In genomic region chr11:86673055-86673843, GRCh38 we compare ENCODE assay signal across 12 cellular contexts. TPM values are rescaled to one million over a fixed set of nuclear protein-coding genes. Genes with fewer than 3 reads are reported as not detected.
DNase-seq lines count a peak whose midpoint lies in the region; ATAC-seq and TF ChIP-seq lines count a peak whose summit lies in the region.
"Had no signal": no experiment of that assay in that cellular context is flagged by ENCODE, and none has a peak within 500 bp of the region (broad histone marks: within the 10 kb centered on the region; RNA-seq: fewer than 3 reads in every experiment).

No MANE protein-coding gene starts in this region.

- no peak for ATAC-seq in Panc1
- ATAC-seq in HG03460 (IDR thresholded peaks at IDR 0.05; ENCODE audit: unreplicated experiment): no peak

- H3K27ac ChIP-seq in Panc1 (ENCODE audit: low read length) (peak overlapping the region; percentile 99), stomach smooth muscle (ENCODE audit: low read length) (peak overlapping the region; percentile 98)

- peaks cover 12% of the 10 kb centered on the region for H3K27me3 Mint-ChIP-seq in activated naive CD4-positive, alpha-beta T cell treated with anti-CD3 and anti-CD28 coated beads for 36 hours (ENCODE audit: low read depth)
- H3K27me3 Mint-ChIP-seq in immature natural killer cell (ENCODE audit: low read depth in 3 of 3) (peaks cover 0 to 9% (median 2%) of the 10 kb centered on the region in 3 donors), CD14-positive monocyte (ENCODE audit: low read depth in 3 of 3) (peaks cover 13 to 30% (median 20%) of the 10 kb centered on the region in 3 donors)

- TSS peak; percentile 49 for BruUV-seq in Panc1 (replicated peaks; lab: Mats Ljungman, UMichigan)

- H3K9ac ChIP-seq in stomach smooth muscle (ENCODE audit: low read length in 2 of 2): peak overlapping the region; percentile 90 to 94

- H3K4me3 Mint-ChIP-seq in activated naive CD4-positive, alpha-beta T cell treated with anti-CD3 and anti-CD28 coated beads for 36 hours: peak overlapping the region; percentile 19
- peak overlapping the region; percentile 73 to 84 (median 79) for H3K4me3 Mint-ChIP-seq in immature natural killer cell
- no peak overlapping the region for H3K4me3 Mint-ChIP-seq in CD14-positive monocyte

- H3K9me3 Mint-ChIP-seq in activated naive CD4-positive, alpha-beta T cell treated with anti-CD3 and anti-CD28 coated beads for 36 hours: no peaks in the 10 kb centered on the region
- H3K9me3 Mint-ChIP-seq in immature natural killer cell: no peaks in the 10 kb centered on the region
- peaks cover 0 to 3% (median 0%) of the 10 kb centered on the region in 7 donors for H3K9me3 Mint-ChIP-seq in CD14-positive monocyte

- POLR2A ChIA-PET in Panc1 (lab: Charles Lee): no interaction called here

- H3K36me3 ChIP-seq in Panc1 (ENCODE audit: control insufficient read depth, insufficient read depth, low read length) (no peaks in the 10 kb centered on the region), stomach smooth muscle (ENCODE audit: control insufficient read depth in 2 of 2, insufficient read depth in 2 of 2, low read length in 2 of 2) (peaks cover 0 to 2% of the 10 kb centered on the region in 2 donors)
- H3K36me3 ChIP-seq: BLaER1, left lung had no signal

- H3K36me3 Mint-ChIP-seq in activated naive CD4-positive, alpha-beta T cell treated with anti-CD3 and anti-CD28 coated beads for 36 hours (ENCODE audit: low read depth): peaks cover 4% of the 10 kb centered on the region
- H3K36me3 Mint-ChIP-seq in immature natural killer cell (peaks cover 0 to 3% (median 0%) of the 10 kb centered on the region in 3 donors), CD14-positive monocyte (no peaks in the 10 kb centered on the region)

- peaks cover 20% of the 10 kb centered on the region for H3K4me1 Mint-ChIP-seq in activated naive CD4-positive, alpha-beta T cell treated with anti-CD3 and anti-CD28 coated beads for 36 hours (ENCODE audit: low read depth)
- H3K4me1 Mint-ChIP-seq in immature natural killer cell (peaks cover 10 to 14% of the 10 kb centered on the region in 2 donors), CD14-positive monocyte (peaks cover 21% of the 10 kb centered on the region)

- H3K9me3 ChIP-seq in Panc1 (ENCODE audit: control insufficient read depth, insufficient read depth, low read depth, low read length): no peaks in the 10 kb centered on the region
- no peaks in the 10 kb centered on the region for H3K9me3 ChIP-seq in stomach smooth muscle (ENCODE audit: control insufficient read depth in 2 of 2, low read length in 2 of 2)
- H3K9me3 ChIP-seq: BLaER1, left lung had no signal

- no peak for DNase-seq in activated naive CD4-positive, alpha-beta T cell treated with anti-CD3 and anti-CD28 coated beads for 36 hours
- DNase-seq in activated naive CD4-positive, alpha-beta T cell treated with Interleukin-2 at 50 U/mL for 16 hours: no peak
- DNase-seq in Panc1 (ENCODE audit: low read depth, low spot score) (no peak), immature natural killer cell (no peak), cerebellar nuclear complex (lab: John Stamatoyannopoulos, UW) (no peak), CD14-positive monocyte (ENCODE audit: low spot score) (no peak)
- DNase-seq: NCI-H446 had no signal

- intact Hi-C loops in activated naive CD4-positive, alpha-beta T cell treated with anti-CD3 and anti-CD28 coated beads for 36 hours (cut with micrococcal nuclease): loop anchor here (2.0 to 10.0 kb wide), 3 partner anchors 216 to 918 kb away; partner anchors contain the start of gene CCDC83
- intact Hi-C loops in Panc1 (cut with micrococcal nuclease; ENCODE audit: unreplicated experiment) (loop anchor here (2.0 to 5.0 kb wide), 4 partner anchors 64 to 216 kb away; no protein-coding TSS in a partner anchor), CD14-positive monocyte (cut with micrococcal nuclease) (loop anchor here in 1 of 2 donors (10.0 kb wide), 1 partner anchor 132 kb away; the partner anchor contains the start of gene PRSS23)

- H3K27me3 ChIP-seq in Panc1 (ENCODE audit: control insufficient read depth, insufficient read depth, low read length): no peaks in the 10 kb centered on the region
- no peaks in the 10 kb centered on the region for H3K27me3 ChIP-seq in stomach smooth muscle (ENCODE audit: control insufficient read depth in 1 of 2, insufficient read depth in 2 of 2, low read length in 2 of 2)

- in situ Hi-C loops in Panc1 (cut with HindIII; ENCODE audit: low pct_unique_long_range_greater_than_20kb, low sequenced_read_pairs): no loop called here

- H3K4me1 ChIP-seq in Panc1 (ENCODE audit: control insufficient read depth, insufficient read depth, low read length): peaks cover 77% of the 10 kb centered on the region
- H3K4me1 ChIP-seq in stomach smooth muscle (ENCODE audit: control insufficient read depth, insufficient read depth, low read length): peaks cover 50% of the 10 kb centered on the region

- TF ChIP-seq CTCF in Panc1 (IDR thresholded peaks at IDR 0.05): no peak
- TF ChIP-seq CTCF in CD14-positive monocyte (IDR thresholded peaks at IDR 0.05): no peak

- peak overlapping the region in 1 of 2 experiments; percentile 77; a peak in 2 of 4 replicates for H3K4me3 ChIP-seq in Panc1 (ENCODE audit: low read depth in 2 of 2, low read length in 2 of 2)
- H3K4me3 ChIP-seq in stomach smooth muscle (ENCODE audit: low read length in 2 of 2): peak overlapping the region; percentile 48 to 85

- CTCF ChIA-PET in activated naive CD4-positive, alpha-beta T cell treated with anti-CD3 and anti-CD28 coated beads for 36 hours (lab: Charles Lee): interaction anchor here (0.5 to 1.0 kb wide), 2 partner anchors 133 to 812 kb away, joined by 3 read pairs; no protein-coding TSS in a partner anchor
- CTCF ChIA-PET in Panc1 (lab: Charles Lee): no interaction called here

- H3K27ac Mint-ChIP-seq in activated naive CD4-positive, alpha-beta T cell treated with anti-CD3 and anti-CD28 coated beads for 36 hours: no peak overlapping the region
- H3K27ac Mint-ChIP-seq in immature natural killer cell (peak overlapping the region in 4 of 6 donors; percentile 19 to 71 (median 48)), CD14-positive monocyte (peak overlapping the region in 2 of 7 donors; percentile 5 to 50)

RNA-seq across cellular contexts. Expression of gene ME3, which starts 0.8 kb away (rescaled TPM):
- total RNA-seq in activated naive CD4-positive, alpha-beta T cell treated with anti-CD3 and anti-CD28 coated beads for 36 hours: 1 to 10 TPM; 6.0 to 6.7 TPM
- total RNA-seq in Panc1 (2021; ENCODE audit: unreplicated experiment): 35.3 TPM
- polyA plus RNA-seq in Panc1 (2012; ENCODE audit: insufficient read length): 31.8 TPM
- polyA plus RNA-seq in immature natural killer cell (1 to 10 TPM in 2 of 3 donors, not detected in 1; 1.3 to 3.7 TPM), CD14-positive monocyte (under 1 TPM; 0.31 to 0.42 TPM)
- total RNA-seq: SK-MEL-5 had no signal

Comparison
In these comparisons a context has a peak if more than half of its experiments do, and no peak if none do; other contexts are left out.
1. H3K4me3 Mint-ChIP-seq: peak in activated naive CD4-positive, alpha-beta T cell treated with anti-CD3 and anti-CD28 coated beads for 36 hours (single experiment) and immature natural killer cell (5 of 5); none in CD14-positive monocyte (0 of 2).